Comparison of ENCODE assay signal across 1 cellular context in the genomic region with DNA sequence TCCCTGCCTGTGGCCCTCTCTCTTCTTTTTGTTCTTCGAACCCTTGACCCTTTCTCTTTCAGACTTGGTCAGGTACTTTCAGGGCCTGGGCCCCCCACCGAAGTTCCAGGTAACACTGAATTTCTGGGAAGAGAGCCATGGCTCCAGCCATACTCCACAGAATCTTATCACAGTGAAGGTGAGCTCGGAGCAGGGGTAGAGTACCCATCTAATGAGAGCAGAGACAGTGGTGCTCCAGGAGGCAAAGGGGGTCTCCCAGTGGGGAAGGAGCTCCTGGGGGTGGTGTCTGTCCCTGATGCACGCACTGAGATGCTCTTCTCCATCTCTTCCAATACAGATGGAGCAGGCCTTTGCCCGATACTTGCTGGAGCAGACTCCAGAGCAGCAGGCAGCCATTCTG.
TF ChIP-seq lines count a peak whose summit lies in the region.

No MANE protein-coding gene starts in this region.

TF ChIP-seq in GM12878, 131 proteins besides CTCF, POLR2A, EP300 and RAD21:
- TF ChIP-seq POLR2AphosphoS5 (IDR thresholded peaks at IDR 0.05; ENCODE audit: low read length) (peak; percentile 61), MEF2A (IDR thresholded peaks at IDR 0.05; ENCODE audit: insufficient read depth, low read depth, low read length) (no peak)
